In genomic region chr5:118818604-118819003, GRCh38 we compare ENCODE assay signal across 16 cellular contexts.
DNase-seq lines count a peak whose midpoint lies in the region; ATAC-seq and TF ChIP-seq lines count a peak whose summit lies in the region.
"Had no signal": no experiment of that assay in that cellular context is flagged by ENCODE, and none has a peak within 500 bp of the region (broad histone marks: within the 10 kb centered on the region; RNA-seq: fewer than 3 reads in every experiment).

No MANE protein-coding gene starts in this region.

- H3F3A ChIP-seq in SK-N-SH (replicated peaks; ENCODE audit: insufficient read depth) = no peaks in the 10 kb centered on the region

- H3K9ac ChIP-seq in SK-N-SH = no peak overlapping the region

- no peaks in the 10 kb centered on the region for H3K9me3 ChIP-seq in HAP-1
- H3K9me3 ChIP-seq in SK-N-SH = no peaks in the 10 kb centered on the region
- H3K9me3 ChIP-seq: MG63, SJSA1 had no signal

- H3K36me3 ChIP-seq in HAP-1 (replicated peaks) (no peaks in the 10 kb centered on the region), SK-N-SH (replicated peaks in 1 of 2; ENCODE audit: control insufficient read depth in 1 of 2, insufficient read depth in 2 of 2, low read length in 1 of 2) (no peaks in the 10 kb centered on the region)
- H3K36me3 ChIP-seq: MG63, SJSA1 had no signal

- no peaks in the 10 kb centered on the region for H3K9me2 ChIP-seq in SK-N-SH

- no peaks in the 10 kb centered on the region for H3K79me2 ChIP-seq in SK-N-SH (ENCODE audit: insufficient read depth)

- CTCF ChIA-PET in SK-N-SH (lab: Yijun Ruan, JAX) = no interaction called here

- no peak overlapping the region for H3K4me3 ChIP-seq in HAP-1
- H3K4me3 ChIP-seq in SK-N-SH (ENCODE audit: low read depth in 2 of 2, low read length in 1 of 2) = no peak overlapping the region
- H3K4me3 ChIP-seq: MG63, SJSA1 had no signal

- ATAC-seq in GM18907 (IDR thresholded peaks at IDR 0.05; ENCODE audit: unreplicated experiment) = peak; percentile 39
- ATAC-seq in HG02870 (IDR thresholded peaks at IDR 0.05; ENCODE audit: unreplicated experiment) = peak; percentile 94
- peak; percentile 54 for ATAC-seq in HG03432 (IDR thresholded peaks at IDR 0.05; ENCODE audit: unreplicated experiment)

- no peak overlapping the region for H3K27ac ChIP-seq in SK-N-SH (ENCODE audit: low read depth in 2 of 2, low read length in 1 of 2)
- H3K27ac ChIP-seq: SJSA1 had no signal

- in situ Hi-C loops in HAP-1 (cut with MboI; ENCODE audit: low sequenced_read_pairs) = no loop called here

- TF ChIP-seq RAD21 in SK-N-SH (IDR thresholded peaks at IDR 0.05; ENCODE audit: low read length) = no peak

- no peaks in the 10 kb centered on the region for H4K20me1 ChIP-seq in SK-N-SH (ENCODE audit: insufficient read depth)

- H3K4me2 ChIP-seq in SK-N-SH = no peak overlapping the region

- TF ChIP-seq CTCF in SK-N-SH (IDR thresholded peaks at IDR 0.05) = no peak

- 74% methylated on average over 3 of the region's 3 CpGs for WGBS in SK-N-SH (ENCODE audit: low lambda C conversion rate)

- POLR2A ChIA-PET in SK-N-SH (lab: Yijun Ruan, JAX) = no interaction called here

- no peak for TF ChIP-seq EP300 in SK-N-SH (IDR thresholded peaks at IDR 0.05; ENCODE audit: borderline replicate concordance in 1 of 2, low read depth in 1 of 2, low read length in 1 of 2)

- H2AFZ ChIP-seq in SK-N-SH (ENCODE audit: low read depth) = no peak overlapping the region

- H3K27me3 ChIP-seq in HAP-1 (ENCODE audit: low read depth) (no peaks in the 10 kb centered on the region), SK-N-SH (ENCODE audit: insufficient read depth) (no peaks in the 10 kb centered on the region)
- H3K27me3 ChIP-seq: MG63, SJSA1 had no signal

- DNase-seq in HAP-1 (ENCODE audit: low spot score in 2 of 2) = no peak
- no peak for DNase-seq in 8988T
- DNase-seq in SK-N-SH = no peak
- no peak for DNase-seq in NCI-H345 (lab: John Stamatoyannopoulos, UW)
- DNase-seq: Calu3; CD4-positive, CD25-positive, alpha-beta regulatory T cell; IMR-90; Karpas-422; MG63; NCI-H1092 treated with DMSO at 0.1 percent for 48 hours; NCI-H2081 treated with DMSO at 0.1 percent for 48 hours; SW 1271 had no signal

- no peaks in the 10 kb centered on the region for H3K4me1 ChIP-seq in HAP-1
- H3K4me1 ChIP-seq in SK-N-SH (ENCODE audit: control insufficient read depth in 1 of 2, insufficient read depth in 2 of 2, low read depth in 1 of 2, low read length in 1 of 2) = no peaks in the 10 kb centered on the region
- H3K4me1 ChIP-seq: SJSA1 had no signal

TF ChIP-seq in SK-N-SH, 30 proteins besides CTCF, POLR2A, EP300 and RAD21:
- TF ChIP-seq REST (IDR thresholded peaks at IDR 0.05; ENCODE audit: low read depth, low read length) (no peak), SMC3 (IDR thresholded peaks at IDR 0.05; ENCODE audit: low read depth, low read length) (no peak), GATA2 (CRISPR knock-in tag; IDR thresholded peaks at IDR 0.05) (no peak), FOXJ3 (CRISPR knock-in tag; IDR thresholded peaks at IDR 0.05) (no peak), JUND (IDR thresholded peaks at IDR 0.05) (no peak), SIN3A (IDR thresholded peaks at IDR 0.05; ENCODE audit: borderline replicate concordance, low read depth, low read length) (no peak), NRF1 (IDR thresholded peaks at IDR 0.05; ENCODE audit: low read depth, low read length) (no peak)

Comparison
In these comparisons a context has a peak if more than half of its experiments do, and no peak if none do; other contexts are left out.
1. ATAC-seq: peak in every context shown above with its lines; median percentile 94 in HG02870; 54 in HG03432; 39 in GM18907.